Comparison of ENCODE assay signal across 1 cellular context in the genomic region with DNA sequence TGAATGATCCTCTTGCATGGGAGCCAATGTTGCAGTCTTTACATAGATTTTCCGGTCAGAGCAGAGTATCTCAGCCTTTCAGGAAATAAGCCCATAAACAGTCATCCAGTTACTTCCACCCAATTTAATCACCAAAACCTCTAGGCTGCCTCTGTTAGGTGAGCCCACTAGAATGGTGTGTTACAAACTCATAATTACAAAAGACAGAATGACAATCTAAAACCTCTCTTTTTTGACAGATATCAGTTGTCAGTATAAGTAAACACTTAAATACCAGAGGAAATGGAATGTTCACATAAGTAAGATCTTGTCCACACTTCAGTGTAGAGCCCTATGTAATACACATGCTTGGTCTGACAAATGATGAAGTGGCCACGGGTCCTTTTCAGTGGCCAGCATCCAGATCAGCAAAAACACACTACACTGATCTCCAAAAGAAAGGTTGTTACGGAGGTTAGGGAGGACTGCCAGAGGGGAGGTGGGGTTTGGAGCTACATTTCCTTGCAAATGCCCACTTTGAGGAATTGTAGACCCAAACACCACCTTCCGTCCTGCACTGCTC.
TF ChIP-seq lines count a peak whose summit lies in the region.

No MANE protein-coding gene starts in this region.

TF ChIP-seq in HEK293, 187 proteins besides CTCF, POLR2A, EP300 and RAD21 (continued from another document):
- TF ChIP-seq MZF1 (tag by site-specific recombination; IDR thresholded peaks at IDR 0.05; ENCODE audit: borderline replicate concordance) (peak; percentile 80; the same call in 1 of the 2 replicates), EGR2 (tag by site-specific recombination; IDR thresholded peaks at IDR 0.05; ENCODE audit: low read depth) (no peak), TRIM28 (IDR thresholded peaks at IDR 0.05; ENCODE audit: borderline replicate concordance, low read length) (0 out of 2 replicates have a peak, but pooled peaks have one; percentile 56), ZNF366 (tag by site-specific recombination; conservative IDR thresholded peaks at IDR 0.05) (peak; percentile 49)
- TF ChIP-seq, protein P1, sequence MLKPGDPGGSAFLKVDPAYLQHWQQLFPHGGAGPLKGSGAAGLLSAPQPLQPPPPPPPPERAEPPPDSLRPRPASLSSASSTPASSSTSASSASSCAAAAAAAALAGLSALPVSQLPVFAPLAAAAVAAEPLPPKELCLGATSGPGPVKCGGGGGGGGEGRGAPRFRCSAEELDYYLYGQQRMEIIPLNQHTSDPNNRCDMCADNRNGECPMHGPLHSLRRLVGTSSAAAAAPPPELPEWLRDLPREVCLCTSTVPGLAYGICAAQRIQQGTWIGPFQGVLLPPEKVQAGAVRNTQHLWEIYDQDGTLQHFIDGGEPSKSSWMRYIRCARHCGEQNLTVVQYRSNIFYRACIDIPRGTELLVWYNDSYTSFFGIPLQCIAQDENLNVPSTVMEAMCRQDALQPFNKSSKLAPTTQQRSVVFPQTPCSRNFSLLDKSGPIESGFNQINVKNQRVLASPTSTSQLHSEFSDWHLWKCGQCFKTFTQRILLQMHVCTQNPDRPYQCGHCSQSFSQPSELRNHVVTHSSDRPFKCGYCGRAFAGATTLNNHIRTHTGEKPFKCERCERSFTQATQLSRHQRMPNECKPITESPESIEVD (tag by site-specific recombination; IDR thresholded peaks at IDR 0.05), result 0 out of 2 replicates have a peak, but pooled peaks have one; percentile 37
